ENCODE assay signal across 24 cellular contexts in the genomic region with DNA sequence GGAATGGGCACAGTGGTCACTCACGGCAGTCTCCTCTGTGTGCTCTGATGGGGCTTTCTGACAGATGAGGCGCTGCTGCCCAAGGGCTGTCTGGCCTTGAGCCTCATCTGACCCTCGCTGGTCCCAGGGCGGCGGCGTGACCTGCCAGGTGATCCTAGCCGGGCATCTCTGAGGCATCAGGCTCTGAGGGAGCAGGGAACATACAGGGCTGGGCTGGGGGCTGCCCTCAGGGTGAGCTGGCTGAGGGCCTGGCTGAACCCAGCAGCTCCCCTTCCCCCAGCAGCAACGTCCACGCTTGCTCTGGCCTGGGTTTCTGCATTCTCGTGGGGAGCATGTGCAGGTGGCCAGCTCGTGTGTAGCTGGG. TPM values are rescaled to one million over a fixed set of nuclear protein-coding genes. Genes with fewer than 3 reads are reported as not detected.
"Had no signal": no experiment of that assay in that cellular context is flagged by ENCODE, and none has a peak within 500 bp of the region (broad histone marks: within the 10 kb centered on the region; RNA-seq: fewer than 3 reads in every experiment).

No MANE protein-coding gene starts in this region.

- H3K36me3 ChIP-seq: MG63, Peyer's patch, SJCRH30 had no signal

- DNase-seq: IMR-90; Karpas-422; KG1; MG63; NCI-H1092; NCI-H1105 treated with DMSO at 0.1 percent for 48 hours; NCI-H1417 treated with DMSO at 0.1 percent for 48 hours; NCI-H146; NCI-H1694 treated with DMSO at 0.1 percent for 48 hours; NCI-H1930; NCI-H2081; NCI-H2107; NCI-H2227 treated with DMSO at 0.1 percent for 48 hours; NCI-H524; NCI-H526 treated with DMSO at 0.1 percent for 48 hours; NCI-H748 treated with DMSO at 0.1 percent for 48 hours; NK-92 treated with Interleukin-12 subunit alpha and Interleukin-12 subunit beta, amount 100 ng/mL, for 24 hours; PC-3; Peyer's patch; SHP77 treated with DMSO at 0.1 percent for 48 hours; SJCRH30; SW 1271 had no signal

- H3K4me1 ChIP-seq: Peyer's patch, SJCRH30 had no signal

- H3K9me3 ChIP-seq: MG63, Peyer's patch, SJCRH30 had no signal

- H3K4me3 ChIP-seq: MG63, Peyer's patch, SJCRH30 had no signal

- H3K27ac ChIP-seq: Peyer's patch, SJCRH30 had no signal

- H3K27me3 ChIP-seq: MG63, Peyer's patch, SJCRH30 had no signal

RNA-seq across cellular contexts. Expression of gene BRSK2, which starts 49.2 kb away (rescaled TPM):
- total RNA-seq: OCI-LY7, RPMI7951, SJCRH30 had no signal
